ENCODE assay signal across 8 cellular contexts in genomic region chr10:74078037-74078436, GRCh38.
DNase-seq lines count a peak whose midpoint lies in the region; ATAC-seq and TF ChIP-seq lines count a peak whose summit lies in the region.

No MANE protein-coding gene starts in this region.

- H3K4me2 ChIP-seq in DND-41 (ENCODE audit: insufficient read depth, low read length): no peak overlapping the region

- no peak overlapping the region for H2AFZ ChIP-seq in DND-41 (ENCODE audit: low read depth, low read length)

- H3K36me3 Mint-ChIP-seq in activated CD4-positive, alpha-beta memory T cell treated with anti-CD3 and anti-CD28 coated beads, Interleukin-2, amount 10 ng/mL, durations not matched to agents 7 days and 5 days (ENCODE audit: low read depth): peaks cover 54% of the 10 kb centered on the region
- H3K36me3 Mint-ChIP-seq in nephron progenitor cell (ENCODE audit: low read depth): peaks cover 27% of the 10 kb centered on the region

- H3K4me1 Mint-ChIP-seq in activated CD4-positive, alpha-beta memory T cell treated with anti-CD3 and anti-CD28 coated beads, Interleukin-2, amount 10 ng/mL, durations not matched to agents 7 days and 5 days: peaks cover 50% of the 10 kb centered on the region
- peaks cover 5% of the 10 kb centered on the region for H3K4me1 Mint-ChIP-seq in nephron progenitor cell

- TF ChIP-seq CTCF in DND-41 (IDR thresholded peaks at IDR 0.05; ENCODE audit: borderline replicate concordance, extremely low read depth, low read length, poor library complexity, severe bottlenecking) (no peak), BE2C (IDR thresholded peaks at IDR 0.05; ENCODE audit: low read depth, low read length) (no peak), nephron progenitor cell (IDR thresholded peaks at IDR 0.05) (no peak)

- H3K27me3 Mint-ChIP-seq in activated CD4-positive, alpha-beta memory T cell treated with anti-CD3 and anti-CD28 coated beads, Interleukin-2, amount 10 ng/mL, durations not matched to agents 7 days and 5 days: no peaks in the 10 kb centered on the region
- no peaks in the 10 kb centered on the region for H3K27me3 Mint-ChIP-seq in nephron progenitor cell (ENCODE audit: low read depth, poor library complexity)

- H3K27ac ChIP-seq in DND-41 (ENCODE audit: low read length): no peak overlapping the region

- no peaks in the 10 kb centered on the region for H3K4me1 ChIP-seq in DND-41 (ENCODE audit: insufficient read depth, low read length)
- H3K4me1 ChIP-seq in BE2C: peaks cover 7% of the 10 kb centered on the region; the same call in 1 of the 2 replicates

- H3K36me3 ChIP-seq in DND-41 (ENCODE audit: insufficient read depth, low read length) (no peaks in the 10 kb centered on the region), BE2C (peaks cover 6% of the 10 kb centered on the region)

- no peaks in the 10 kb centered on the region for H3K9me3 ChIP-seq in DND-41 (ENCODE audit: insufficient read depth, low read length, severe bottlenecking)
- H3K9me3 ChIP-seq in BE2C: no peaks in the 10 kb centered on the region

- POLR2A ChIA-PET in activated CD4-positive, alpha-beta memory T cell treated with anti-CD3 and anti-CD28 coated beads, Interleukin-2, amount 10 ng/mL, durations not matched to agents 7 days and 5 days (lab: Charles Lee): interaction anchor here (0.6 to 3.7 kb wide), 4 partner anchors 22 to 198 kb away, joined by 3 to 14 read pairs (median 3); no protein-coding TSS in a partner anchor

- H3K79me2 ChIP-seq in DND-41 (ENCODE audit: insufficient read depth, low read length): no peaks in the 10 kb centered on the region

- H3K27ac Mint-ChIP-seq in activated CD4-positive, alpha-beta memory T cell treated with anti-CD3 and anti-CD28 coated beads, Interleukin-2, amount 10 ng/mL, durations not matched to agents 7 days and 5 days: peak overlapping the region; percentile 12
- H3K27ac Mint-ChIP-seq in nephron progenitor cell: no peak overlapping the region

- H3K9me3 Mint-ChIP-seq in activated CD4-positive, alpha-beta memory T cell treated with anti-CD3 and anti-CD28 coated beads, Interleukin-2, amount 10 ng/mL, durations not matched to agents 7 days and 5 days: no peaks in the 10 kb centered on the region
- H3K9me3 Mint-ChIP-seq in nephron progenitor cell: no peaks in the 10 kb centered on the region

- no peak for DNase-seq in DND-41
- DNase-seq in activated CD4-positive, alpha-beta memory T cell treated with anti-CD3 and anti-CD28 coated beads, Interleukin-2, amount 10 ng/mL, durations not matched to agents 7 days and 5 days: peak; percentile 72
- DNase-seq in non-pigmented ciliary epithelial cell (ENCODE audit: low read depth): peak; percentile 59
- DNase-seq in BE2C: no peak
- no peak for DNase-seq in NCI-H2107 (lab: John Stamatoyannopoulos, UW)
- no peak for DNase-seq in nephron progenitor cell

- H3K27me3 ChIP-seq in DND-41 (ENCODE audit: insufficient read depth, low read length, poor library complexity) (no peaks in the 10 kb centered on the region), BE2C (no peaks in the 10 kb centered on the region)

- H3K9ac ChIP-seq in DND-41 (ENCODE audit: low read depth, low read length): no peak overlapping the region

- H3K4me3 ChIP-seq in DND-41 (ENCODE audit: low read depth in 1 of 2, low read length in 2 of 2): no peak overlapping the region
- no peak overlapping the region for H3K4me3 ChIP-seq in BE2C (ENCODE audit: low read depth, low read length)

- no peaks in the 10 kb centered on the region for H4K20me1 ChIP-seq in DND-41 (ENCODE audit: insufficient read depth, low read length)

- CTCF ChIA-PET in activated CD4-positive, alpha-beta memory T cell treated with anti-CD3 and anti-CD28 coated beads, Interleukin-2, amount 10 ng/mL, durations not matched to agents 7 days and 5 days (lab: Charles Lee): interaction anchor here (1.0 to 6.1 kb wide), 3 partner anchors 22 to 198 kb away, joined by 3 to 76 read pairs (median 4); no protein-coding TSS in a partner anchor

- no peak overlapping the region for H3K4me3 Mint-ChIP-seq in activated CD4-positive, alpha-beta memory T cell treated with anti-CD3 and anti-CD28 coated beads, Interleukin-2, amount 10 ng/mL, durations not matched to agents 7 days and 5 days
- no peak overlapping the region for H3K4me3 Mint-ChIP-seq in nephron progenitor cell

- peak; percentile 49; the same call in 2 of the 3 replicates for ATAC-seq in DND-41 (ENCODE audit: insufficient read depth, low read depth)
- ATAC-seq in HG03342 (IDR thresholded peaks at IDR 0.05; ENCODE audit: unreplicated experiment): peak; percentile 69
- no peak for ATAC-seq in HG03457 (IDR thresholded peaks at IDR 0.05; ENCODE audit: unreplicated experiment)

Comparison
In these comparisons a context has a peak if more than half of its experiments do, and no peak if none do; other contexts are left out.
1. DNase-seq: peak in activated CD4-positive, alpha-beta memory T cell treated with anti-CD3 and anti-CD28 coated beads, Interleukin-2, amount 10 ng/mL, durations not matched to agents 7 days and 5 days (single experiment) and non-pigmented ciliary epithelial cell (single experiment); none in DND-41 (single experiment), BE2C (single experiment), NCI-H2107 (single experiment) and nephron progenitor cell (single experiment).